In genomic region chr19:3606690-3607289, GRCh38 we compare ENCODE assay signal across 8 cellular contexts. TPM values are rescaled to one million over a fixed set of nuclear protein-coding genes. Genes with fewer than 3 reads are reported as not detected.
DNase-seq lines count a peak whose midpoint lies in the region; ATAC-seq and TF ChIP-seq lines count a peak whose summit lies in the region.

TBXA2R (minus strand) TSS chr19:3606875; CDS start chr19:3600634, 6,241 bp downstream.

- ATAC-seq in lower lobe of right lung (peak; percentile 65 to 66), GM21360 (IDR thresholded peaks at IDR 0.05; ENCODE audit: unreplicated experiment) (no peak), HG02571 (IDR thresholded peaks at IDR 0.05; ENCODE audit: unreplicated experiment) (no peak)

- H3K27me3 Mint-ChIP-seq in H9 (ENCODE audit: low read depth): peaks cover 4% of the 10 kb centered on the region

- H3K4me1 Mint-ChIP-seq in H9: peaks cover 12% of the 10 kb centered on the region in 2 experiments

- no peak within 1 kb of the TSS for H2AFZ ChIP-seq in H9 (ENCODE audit: low read length)

- intact Hi-C loops in lower lobe of right lung (cut with DNase I): no loop called here

- no peak within 1 kb of the TSS for H3K4ac ChIP-seq in H9 (ENCODE audit: low read depth, low read length)

- WGBS in H9 (ENCODE audit: extremely low coverage, insufficient read length, low lambda C conversion rate): no CpG with 5 or more reads among the region's 46 CpGs
- WGBS in ectodermal cell, 2 experiments: 3 to 5% methylated on average over 46 of the region's 46 CpGs

- H3K9ac ChIP-seq in H9 (ENCODE audit: extremely low read depth, insufficient read length, low read length): no peak within 1 kb of the TSS

- no peak within 1 kb of the TSS for H4K8ac ChIP-seq in H9 (replicated peaks; ENCODE audit: insufficient read length, low read depth, low read length)

- no peak within 1 kb of the TSS for H3K23ac ChIP-seq in H9 (ENCODE audit: insufficient read length, low read depth, low read length)

- H2BK12ac ChIP-seq in H9 (ENCODE audit: insufficient read length, low read depth, low read length): no peak within 1 kb of the TSS

- no peak for TF ChIP-seq CTCF in AG10803 (conservative IDR thresholded peaks at IDR 0.05; ENCODE audit: low read length)
- TF ChIP-seq CTCF in H9 (conservative IDR thresholded peaks at IDR 0.05): no peak
- TF ChIP-seq CTCF in lower lobe of right lung (IDR thresholded peaks at IDR 0.05): no peak

- H3T11ph ChIP-seq in H9 (ENCODE audit: low read length): no peak within 1 kb of the TSS

- peak within 1 kb of the TSS; percentile 58 to 79 for H3K4me3 Mint-ChIP-seq in H9

- H2AK5ac ChIP-seq in H9 (ENCODE audit: insufficient read length, low read length): no peak within 1 kb of the TSS

- no peak within 1 kb of the TSS for H2BK20ac ChIP-seq in H9 (ENCODE audit: low read depth, low read length, poor library complexity, severe bottlenecking)

- H3K9me3 Mint-ChIP-seq in H9: peaks cover 0 to 4% of the 10 kb centered on the region in 2 experiments; a peak in 1 of 5 replicates

- no peak within 1 kb of the TSS for H2BK120ac ChIP-seq in H9 (ENCODE audit: low read depth, low read length, poor library complexity, severe bottlenecking)

- H3K18ac ChIP-seq in H9 (ENCODE audit: insufficient read length, low read depth, low read length): no peak within 1 kb of the TSS

- H2BK5ac ChIP-seq in H9 (ENCODE audit: insufficient read length, low read length): no peak within 1 kb of the TSS

- H3K27ac Mint-ChIP-seq in H9: peak within 1 kb of the TSS in 1 of 3 experiments; percentile 84; a peak in 2 of 7 replicates

- H3K4me2 ChIP-seq in H9 (ENCODE audit: insufficient read depth, insufficient read length, low read length): peak within 1 kb of the TSS; percentile 56

- H3K9me3 ChIP-seq in H9 (ENCODE audit: control insufficient read depth, low read depth, low read length) (no peaks in the 10 kb centered on the region), ectodermal cell (ENCODE audit: control insufficient read depth, low read length) (no peaks in the 10 kb centered on the region), lower lobe of right lung (no peaks in the 10 kb centered on the region)

- peaks cover 3 to 7% (median 4%) of the 10 kb centered on the region in 3 experiments; a peak in 6 of 7 replicates for H3K36me3 Mint-ChIP-seq in H9 (ENCODE audit: insufficient read depth in 1 of 3, low read depth in 3 of 3)

- DNase-seq in AG10803 (ENCODE audit: low read depth): peak; percentile 53
- peak; percentile 76 for DNase-seq in H9
- peak; percentile 44 to 51 for DNase-seq in activated CD4-positive, alpha-beta T cell treated with anti-CD3 and anti-CD28 coated beads for 4 hours
- DNase-seq in lower lobe of right lung: peak; percentile 75
- DNase-seq in stimulated activated CD8-positive, alpha-beta memory T cell treated with anti-CD3 and anti-CD28 coated beads, Interleukin-15, amount 100 ng/mL, for 48 hours (ENCODE audit: low read depth in 2 of 2): peak; percentile 53 to 54

- peaks cover 2% of the 10 kb centered on the region for H3K23me2 ChIP-seq in H9 (ENCODE audit: insufficient read length, low read depth, low read length, poor library complexity, severe bottlenecking)

- H3K4me1 ChIP-seq in H9 (ENCODE audit: insufficient read depth, low read length) (no peaks in the 10 kb centered on the region; the same call in 1 of the 2 replicates), ectodermal cell (ENCODE audit: control insufficient read depth, insufficient read depth, low read length) (peaks cover 14% of the 10 kb centered on the region), lower lobe of right lung (peaks cover 43% of the 10 kb centered on the region)

- H3K79me2 ChIP-seq in H9 (ENCODE audit: insufficient read depth, low read length): no peaks in the 10 kb centered on the region

- H3K36me3 ChIP-seq in ectodermal cell (ENCODE audit: control insufficient read depth, insufficient read depth, low read length) (peaks cover 11% of the 10 kb centered on the region), lower lobe of right lung (peaks cover 14% of the 10 kb centered on the region)

- no peak within 1 kb of the TSS for H2BK15ac ChIP-seq in H9 (ENCODE audit: low read depth, low read length)

- no peaks in the 10 kb centered on the region for H3K79me1 ChIP-seq in H9 (ENCODE audit: insufficient read depth, low read depth, low read length, poor library complexity, severe bottlenecking)

- H3K56ac ChIP-seq in H9 (ENCODE audit: insufficient read length, low read depth, low read length): no peak within 1 kb of the TSS

- H4K5ac ChIP-seq in H9 (ENCODE audit: insufficient read length, low read depth, low read length): no peak within 1 kb of the TSS

- H3K27ac ChIP-seq in H9 (ENCODE audit: insufficient read length, low read depth, low read length) (no peak within 1 kb of the TSS), ectodermal cell (ENCODE audit: insufficient read depth, low read depth, low read length, poor library complexity, severe bottlenecking) (no peak within 1 kb of the TSS), lower lobe of right lung (peak within 1 kb of the TSS; percentile 79)

- peaks cover 5% of the 10 kb centered on the region; the same call in 1 of the 2 replicates for H3K27me3 ChIP-seq in H9 (ENCODE audit: insufficient read depth, low read length)
- peaks cover 35% of the 10 kb centered on the region for H3K27me3 ChIP-seq in ectodermal cell (ENCODE audit: control insufficient read depth, insufficient read depth, low read length, poor library complexity, severe bottlenecking)
- H3K27me3 ChIP-seq in lower lobe of right lung (ENCODE audit: low read depth): peaks cover 15% of the 10 kb centered on the region

- H3K4me3 ChIP-seq in AG10803 (ENCODE audit: low read length): peak within 1 kb of the TSS; percentile 66
- peak within 1 kb of the TSS; percentile 25 for H3K4me3 ChIP-seq in ectodermal cell (ENCODE audit: insufficient read depth, low read depth, low read length)
- H3K4me3 ChIP-seq in lower lobe of right lung: peak within 1 kb of the TSS; percentile 59

- no peak within 1 kb of the TSS for H4K91ac ChIP-seq in H9 (ENCODE audit: insufficient read length, low read depth, low read length)

- no peaks in the 10 kb centered on the region for H4K20me1 ChIP-seq in H9 (ENCODE audit: control insufficient read depth, insufficient read depth, insufficient read length)

- no peak within 1 kb of the TSS for H3K14ac ChIP-seq in H9 (ENCODE audit: insufficient read depth, low read length)

RNA-seq across cellular contexts. Expression of gene TBXA2R, which starts in this region (rescaled TPM):
- total RNA-seq in H9 (2021) (0.63 and 0.64 TPM in 2 replicates), lower lobe of right lung (4.9 TPM)
- polyA plus RNA-seq in ectodermal cell (2013, experiment 1 of 4): not detected
- 0.46 TPM for polyA plus RNA-seq in ectodermal cell (2013, experiment 2 of 4)
- 0.21 TPM for polyA plus RNA-seq in ectodermal cell (2013, experiment 3 of 4)
- polyA plus RNA-seq in ectodermal cell (2013, experiment 4 of 4): 0.20 TPM

Comparison
In these comparisons a context has a peak if more than half of its experiments do, and no peak if none do; other contexts are left out.
1. Peak in DNase-seq and H3K4me2 ChIP-seq in H9; RNA of the gene not detected or under 1 TPM.
2. ATAC-seq: peak in lower lobe of right lung (2 of 2); none in GM21360 (single experiment) and HG02571 (single experiment).
3. Peak in every context shown above with its lines, with median percentiles within 50 percentile points of each other: DNase-seq and H3K4me3 ChIP-seq.